ENCODE assay signal across 1 cellular context in the genomic region with DNA sequence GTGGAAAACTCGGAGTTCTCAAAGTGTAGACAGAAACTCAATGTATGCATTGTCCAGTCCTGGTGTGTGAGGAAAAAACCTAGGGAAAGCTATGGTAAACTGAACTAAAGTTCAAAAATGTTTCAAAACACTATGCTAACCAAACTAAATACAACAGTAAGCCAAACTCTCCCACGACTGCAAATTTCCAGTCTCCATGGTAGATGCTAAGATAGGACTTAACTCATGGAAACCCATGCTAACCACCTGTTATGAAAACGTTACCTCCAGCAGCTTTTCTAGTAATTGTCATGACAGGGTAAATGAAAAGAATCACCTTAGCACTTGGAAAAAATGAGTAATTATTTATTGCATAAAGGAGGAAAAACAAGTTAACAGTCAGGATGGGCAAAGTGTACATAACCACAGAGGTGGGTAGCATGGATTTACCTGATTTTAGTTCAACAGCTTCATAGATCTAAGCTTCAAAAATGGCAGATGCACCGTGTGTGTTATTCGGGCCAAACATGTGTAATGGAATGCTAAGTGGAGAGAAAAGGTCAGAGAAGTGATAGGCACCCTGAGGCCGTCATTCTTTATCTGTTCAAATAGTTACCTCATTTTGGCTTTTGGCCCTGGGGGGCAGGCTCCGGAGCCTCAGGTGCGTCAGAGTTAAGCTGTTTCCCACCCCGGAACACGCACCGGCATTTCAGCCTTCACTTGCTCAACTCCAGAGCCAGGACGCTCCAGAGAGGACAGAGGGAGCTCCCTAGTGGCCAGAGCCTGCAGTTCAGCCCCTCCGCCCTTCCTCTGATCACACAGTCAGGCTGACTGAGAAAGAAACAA.
TF ChIP-seq lines count a peak whose summit lies in the region.

No MANE protein-coding gene starts in this region.

TF ChIP-seq in HepG2, 621 proteins besides CTCF, POLR2A, EP300 and RAD21 (continued from another document and continues in another):
- TF ChIP-seq, protein P1, sequence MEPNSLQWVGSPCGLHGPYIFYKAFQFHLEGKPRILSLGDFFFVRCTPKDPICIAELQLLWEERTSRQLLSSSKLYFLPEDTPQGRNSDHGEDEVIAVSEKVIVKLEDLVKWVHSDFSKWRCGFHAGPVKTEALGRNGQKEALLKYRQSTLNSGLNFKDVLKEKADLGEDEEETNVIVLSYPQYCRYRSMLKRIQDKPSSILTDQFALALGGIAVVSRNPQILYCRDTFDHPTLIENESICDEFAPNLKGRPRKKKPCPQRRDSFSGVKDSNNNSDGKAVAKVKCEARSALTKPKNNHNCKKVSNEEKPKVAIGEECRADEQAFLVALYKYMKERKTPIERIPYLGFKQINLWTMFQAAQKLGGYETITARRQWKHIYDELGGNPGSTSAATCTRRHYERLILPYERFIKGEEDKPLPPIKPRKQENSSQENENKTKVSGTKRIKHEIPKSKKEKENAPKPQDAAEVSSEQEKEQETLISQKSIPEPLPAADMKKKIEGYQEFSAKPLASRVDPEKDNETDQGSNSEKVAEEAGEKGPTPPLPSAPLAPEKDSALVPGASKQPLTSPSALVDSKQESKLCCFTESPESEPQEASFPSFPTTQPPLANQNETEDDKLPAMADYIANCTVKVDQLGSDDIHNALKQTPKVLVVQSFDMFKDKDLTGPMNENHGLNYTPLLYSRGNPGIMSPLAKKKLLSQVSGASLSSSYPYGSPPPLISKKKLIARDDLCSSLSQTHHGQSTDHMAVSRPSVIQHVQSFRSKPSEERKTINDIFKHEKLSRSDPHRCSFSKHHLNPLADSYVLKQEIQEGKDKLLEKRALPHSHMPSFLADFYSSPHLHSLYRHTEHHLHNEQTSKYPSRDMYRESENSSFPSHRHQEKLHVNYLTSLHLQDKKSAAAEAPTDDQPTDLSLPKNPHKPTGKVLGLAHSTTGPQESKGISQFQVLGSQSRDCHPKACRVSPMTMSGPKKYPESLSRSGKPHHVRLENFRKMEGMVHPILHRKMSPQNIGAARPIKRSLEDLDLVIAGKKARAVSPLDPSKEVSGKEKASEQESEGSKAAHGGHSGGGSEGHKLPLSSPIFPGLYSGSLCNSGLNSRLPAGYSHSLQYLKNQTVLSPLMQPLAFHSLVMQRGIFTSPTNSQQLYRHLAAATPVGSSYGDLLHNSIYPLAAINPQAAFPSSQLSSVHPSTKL (CRISPR knock-in tag; IDR thresholded peaks at IDR 0.05) = peak; percentile 72
- TF ChIP-seq GZF1 (CRISPR knock-in tag; IDR thresholded peaks at IDR 0.05) = no peak
- TF ChIP-seq, protein P2, sequence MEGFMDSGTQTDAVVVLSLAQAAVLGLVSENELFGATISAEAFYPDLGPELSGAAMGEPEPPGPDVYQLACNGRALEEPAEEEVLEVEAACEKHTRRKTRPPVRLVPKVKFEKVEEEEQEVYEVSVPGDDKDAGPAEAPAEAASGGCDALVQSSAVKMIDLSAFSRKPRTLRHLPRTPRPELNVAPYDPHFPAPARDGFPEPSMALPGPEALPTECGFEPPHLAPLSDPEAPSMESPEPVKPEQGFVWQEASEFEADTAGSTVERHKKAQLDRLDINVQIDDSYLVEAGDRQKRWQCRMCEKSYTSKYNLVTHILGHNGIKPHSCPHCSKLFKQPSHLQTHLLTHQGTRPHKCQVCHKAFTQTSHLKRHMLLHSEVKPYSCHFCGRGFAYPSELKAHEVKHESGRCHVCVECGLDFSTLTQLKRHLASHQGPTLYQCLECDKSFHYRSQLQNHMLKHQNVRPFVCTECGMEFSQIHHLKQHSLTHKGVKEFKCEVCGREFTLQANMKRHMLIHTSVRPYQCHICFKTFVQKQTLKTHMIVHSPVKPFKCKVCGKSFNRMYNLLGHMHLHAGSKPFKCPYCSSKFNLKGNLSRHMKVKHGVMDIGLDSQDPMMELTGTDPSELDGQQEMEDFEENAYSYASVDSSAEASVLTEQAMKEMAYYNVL (CRISPR knock-in tag; IDR thresholded peaks at IDR 0.05; ENCODE audit: borderline replicate concordance) = 0 out of 2 replicates have a peak, but pooled peaks have one; percentile 38
- TF ChIP-seq ZNF891 (CRISPR knock-in tag; IDR thresholded peaks at IDR 0.05) = peak; percentile 48; the same call in 1 of the 2 replicates
- peak; percentile 87 for TF ChIP-seq ZNF510 (CRISPR knock-in tag; IDR thresholded peaks at IDR 0.05; ENCODE audit: low read depth)
- TF ChIP-seq ETV6 (CRISPR knock-in tag; conservative IDR thresholded peaks at IDR 0.05) = peak; percentile 87; the same call in 1 of the 2 replicates
- peak; percentile 65; the same call in 1 of the 2 replicates for TF ChIP-seq GATAD2A (CRISPR knock-in tag; IDR thresholded peaks at IDR 0.05)
- 0 out of 2 replicates have a peak, but pooled peaks have one; percentile 63 for TF ChIP-seq ZNF138 (CRISPR knock-in tag; IDR thresholded peaks at IDR 0.05; ENCODE audit: low read depth)
- TF ChIP-seq FOXK1 (CRISPR knock-in tag; IDR thresholded peaks at IDR 0.05; ENCODE audit: borderline replicate concordance, low read depth) = peak; percentile 56; the same call in 1 of the 2 replicates
- TF ChIP-seq, protein P3, sequence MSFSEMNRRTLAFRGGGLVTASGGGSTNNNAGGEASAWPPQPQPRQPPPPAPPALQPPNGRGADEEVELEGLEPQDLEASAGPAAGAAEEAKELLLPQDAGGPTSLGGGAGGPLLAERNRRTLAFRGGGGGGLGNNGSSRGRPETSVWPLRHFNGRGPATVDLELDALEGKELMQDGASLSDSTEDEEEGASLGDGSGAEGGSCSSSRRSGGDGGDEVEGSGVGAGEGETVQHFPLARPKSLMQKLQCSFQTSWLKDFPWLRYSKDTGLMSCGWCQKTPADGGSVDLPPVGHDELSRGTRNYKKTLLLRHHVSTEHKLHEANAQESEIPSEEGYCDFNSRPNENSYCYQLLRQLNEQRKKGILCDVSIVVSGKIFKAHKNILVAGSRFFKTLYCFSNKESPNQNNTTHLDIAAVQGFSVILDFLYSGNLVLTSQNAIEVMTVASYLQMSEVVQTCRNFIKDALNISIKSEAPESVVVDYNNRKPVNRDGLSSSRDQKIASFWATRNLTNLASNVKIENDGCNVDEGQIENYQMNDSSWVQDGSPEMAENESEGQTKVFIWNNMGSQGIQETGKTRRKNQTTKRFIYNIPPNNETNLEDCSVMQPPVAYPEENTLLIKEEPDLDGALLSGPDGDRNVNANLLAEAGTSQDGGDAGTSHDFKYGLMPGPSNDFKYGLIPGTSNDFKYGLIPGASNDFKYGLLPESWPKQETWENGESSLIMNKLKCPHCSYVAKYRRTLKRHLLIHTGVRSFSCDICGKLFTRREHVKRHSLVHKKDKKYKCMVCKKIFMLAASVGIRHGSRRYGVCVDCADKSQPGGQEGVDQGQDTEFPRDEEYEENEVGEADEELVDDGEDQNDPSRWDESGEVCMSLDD (CRISPR knock-in tag; IDR thresholded peaks at IDR 0.05; ENCODE audit: borderline replicate concordance) = 0 out of 2 replicates have a peak, but pooled peaks have one; percentile 48
- no peak for TF ChIP-seq ZFP36L1 (CRISPR knock-in tag; IDR thresholded peaks at IDR 0.05)
- peak; percentile 85; the same call in 1 of the 2 replicates for TF ChIP-seq NKX3-1 (CRISPR knock-in tag; IDR thresholded peaks at IDR 0.05)
- TF ChIP-seq NFYC (CRISPR knock-in tag; IDR thresholded peaks at IDR 0.05) = 0 out of 2 replicates have a peak, but pooled peaks have one; percentile 7
- no peak for TF ChIP-seq KLF6 (CRISPR knock-in tag; IDR thresholded peaks at IDR 0.05)
- no peak for TF ChIP-seq POLR2AphosphoS5 (IDR thresholded peaks at IDR 0.05; ENCODE audit: low read depth, low read length)
- TF ChIP-seq ZNF441 (CRISPR knock-in tag; IDR thresholded peaks at IDR 0.05; ENCODE audit: borderline replicate concordance) = no peak
- TF ChIP-seq, protein P4, sequence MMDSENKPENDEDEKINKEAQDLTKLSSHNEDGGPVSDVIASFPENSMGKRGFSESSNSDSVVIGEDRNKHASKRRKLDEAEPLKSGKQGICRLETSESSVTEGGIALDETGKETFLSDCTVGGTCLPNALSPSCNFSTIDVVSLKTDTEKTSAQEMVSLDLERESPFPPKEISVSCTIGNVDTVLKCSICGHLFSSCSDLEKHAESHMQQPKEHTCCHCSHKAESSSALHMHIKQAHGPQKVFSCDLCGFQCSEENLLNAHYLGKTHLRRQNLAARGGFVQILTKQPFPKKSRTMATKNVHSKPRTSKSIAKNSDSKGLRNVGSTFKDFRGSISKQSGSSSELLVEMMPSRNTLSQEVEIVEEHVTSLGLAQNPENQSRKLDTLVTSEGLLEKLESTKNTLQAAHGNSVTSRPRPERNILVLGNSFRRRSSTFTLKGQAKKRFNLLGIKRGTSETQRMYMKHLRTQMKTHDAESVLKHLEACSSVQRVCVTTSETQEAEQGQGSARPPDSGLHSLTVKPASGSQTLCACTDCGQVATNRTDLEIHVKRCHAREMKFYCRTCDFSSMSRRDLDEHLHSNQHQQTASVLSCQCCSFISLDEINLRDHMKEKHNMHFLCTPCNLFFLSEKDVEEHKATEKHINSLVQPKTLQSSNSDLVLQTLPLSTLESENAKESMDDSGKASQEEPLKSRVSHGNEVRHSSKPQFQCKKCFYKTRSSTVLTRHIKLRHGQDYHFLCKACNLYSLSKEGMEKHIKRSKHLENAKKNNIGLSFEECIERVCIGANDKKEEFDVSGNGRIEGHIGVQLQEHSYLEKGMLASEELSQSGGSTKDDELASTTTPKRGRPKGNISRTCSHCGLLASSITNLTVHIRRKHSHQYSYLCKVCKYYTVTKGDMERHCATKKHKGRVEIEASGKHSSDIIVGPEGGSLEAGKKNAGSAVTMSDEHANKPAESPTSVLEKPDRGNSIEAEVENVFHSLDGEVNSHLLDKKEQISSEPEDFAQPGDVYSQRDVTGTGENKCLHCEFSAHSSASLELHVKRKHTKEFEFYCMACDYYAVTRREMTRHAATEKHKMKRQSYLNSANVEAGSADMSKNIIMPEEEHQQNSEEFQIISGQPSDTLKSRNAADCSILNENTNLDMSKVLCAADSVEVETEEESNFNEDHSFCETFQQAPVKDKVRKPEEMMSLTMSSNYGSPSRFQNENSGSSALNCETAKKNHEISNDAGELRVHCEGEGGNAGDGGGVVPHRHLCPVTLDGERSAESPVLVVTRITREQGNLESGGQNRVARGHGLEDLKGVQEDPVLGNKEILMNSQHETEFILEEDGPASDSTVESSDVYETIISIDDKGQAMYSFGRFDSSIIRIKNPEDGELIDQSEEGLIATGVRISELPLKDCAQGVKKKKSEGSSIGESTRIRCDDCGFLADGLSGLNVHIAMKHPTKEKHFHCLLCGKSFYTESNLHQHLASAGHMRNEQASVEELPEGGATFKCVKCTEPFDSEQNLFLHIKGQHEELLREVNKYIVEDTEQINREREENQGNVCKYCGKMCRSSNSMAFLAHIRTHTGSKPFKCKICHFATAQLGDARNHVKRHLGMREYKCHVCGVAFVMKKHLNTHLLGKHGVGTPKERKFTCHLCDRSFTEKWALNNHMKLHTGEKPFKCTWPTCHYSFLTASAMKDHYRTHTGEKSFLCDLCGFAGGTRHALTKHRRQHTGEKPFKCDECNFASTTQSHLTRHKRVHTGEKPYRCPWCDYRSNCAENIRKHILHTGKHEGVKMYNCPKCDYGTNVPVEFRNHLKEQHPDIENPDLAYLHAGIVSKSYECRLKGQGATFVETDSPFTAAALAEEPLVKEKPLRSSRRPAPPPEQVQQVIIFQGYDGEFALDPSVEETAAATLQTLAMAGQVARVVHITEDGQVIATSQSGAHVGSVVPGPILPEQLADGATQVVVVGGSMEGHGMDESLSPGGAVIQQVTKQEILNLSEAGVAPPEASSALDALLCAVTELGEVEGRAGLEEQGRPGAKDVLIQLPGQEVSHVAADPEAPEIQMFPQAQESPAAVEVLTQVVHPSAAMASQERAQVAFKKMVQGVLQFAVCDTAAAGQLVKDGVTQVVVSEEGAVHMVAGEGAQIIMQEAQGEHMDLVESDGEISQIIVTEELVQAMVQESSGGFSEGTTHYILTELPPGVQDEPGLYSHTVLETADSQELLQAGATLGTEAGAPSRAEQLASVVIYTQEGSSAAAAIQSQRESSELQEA (CRISPR knock-in tag; IDR thresholded peaks at IDR 0.05; ENCODE audit: not compliant biosample characterization) = no peak
- TF ChIP-seq, protein P5, sequence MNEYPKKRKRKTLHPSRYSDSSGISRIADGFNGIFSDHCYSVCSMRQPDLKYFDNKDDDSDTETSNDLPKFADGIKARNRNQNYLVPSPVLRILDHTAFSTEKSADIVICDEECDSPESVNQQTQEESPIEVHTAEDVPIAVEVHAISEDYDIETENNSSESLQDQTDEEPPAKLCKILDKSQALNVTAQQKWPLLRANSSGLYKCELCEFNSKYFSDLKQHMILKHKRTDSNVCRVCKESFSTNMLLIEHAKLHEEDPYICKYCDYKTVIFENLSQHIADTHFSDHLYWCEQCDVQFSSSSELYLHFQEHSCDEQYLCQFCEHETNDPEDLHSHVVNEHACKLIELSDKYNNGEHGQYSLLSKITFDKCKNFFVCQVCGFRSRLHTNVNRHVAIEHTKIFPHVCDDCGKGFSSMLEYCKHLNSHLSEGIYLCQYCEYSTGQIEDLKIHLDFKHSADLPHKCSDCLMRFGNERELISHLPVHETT (CRISPR knock-in tag; conservative IDR thresholded peaks at IDR 0.05) = no peak
- TF ChIP-seq ZIK1 (CRISPR knock-in tag; IDR thresholded peaks at IDR 0.05; ENCODE audit: borderline replicate concordance, low read depth) = peak; percentile 22; the same call in 1 of the 2 replicates
- TF ChIP-seq ZMYM2 (CRISPR knock-in tag; IDR thresholded peaks at IDR 0.05) = no peak; the same call in 1 of the 2 replicates
- TF ChIP-seq SP1 (IDR thresholded peaks at IDR 0.05) = no peak
- no peak for TF ChIP-seq SP1 (CRISPR knock-in tag; IDR thresholded peaks at IDR 0.05)
- TF ChIP-seq ZNF724P (CRISPR knock-in tag; IDR thresholded peaks at IDR 0.05; ENCODE audit: borderline replicate concordance) = 0 out of 2 replicates have a peak, but pooled peaks have one; percentile 47
- TF ChIP-seq SIX4 (CRISPR knock-in tag; IDR thresholded peaks at IDR 0.05) = no peak
- TF ChIP-seq, protein P6, sequence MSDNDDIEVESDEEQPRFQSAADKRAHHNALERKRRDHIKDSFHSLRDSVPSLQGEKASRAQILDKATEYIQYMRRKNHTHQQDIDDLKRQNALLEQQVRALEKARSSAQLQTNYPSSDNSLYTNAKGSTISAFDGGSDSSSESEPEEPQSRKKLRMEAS (IDR thresholded peaks at IDR 0.05) = peak; percentile 75
